ENCODE assay signal across 9 cellular contexts in genomic region chr15:63155486-63155885, GRCh38. TPM values are rescaled to one million over a fixed set of nuclear protein-coding genes. Genes with fewer than 3 reads are reported as not detected.
DNase-seq lines count a peak whose midpoint lies in the region; ATAC-seq, FAIRE-seq and TF ChIP-seq lines count a peak whose summit lies in the region.
"Had no signal": no experiment of that assay in that cellular context is flagged by ENCODE, and none has a peak within 500 bp of the region (broad histone marks: within the 10 kb centered on the region; RNA-seq: fewer than 3 reads in every experiment).

No MANE protein-coding gene starts in this region.

- ATAC-seq in PC-3: no peak
- ATAC-seq in HG02981 (IDR thresholded peaks at IDR 0.05; ENCODE audit: unreplicated experiment): no peak

- no peak overlapping the region for H4K91ac ChIP-seq in trophoblast cell (ENCODE audit: low read depth, low read length)

- peaks cover 10% of the 10 kb centered on the region for H3K36me3 Mint-ChIP-seq in endothelial cell (ENCODE audit: low read depth, unreplicated experiment)

- H4K12ac ChIP-seq in trophoblast cell (ENCODE audit: low read depth, low read length): no peak overlapping the region

- H3K4me3 ChIP-seq in GM12865 (ENCODE audit: low read depth, low read length) (peak overlapping the region; percentile 86), PC-3 (ENCODE audit: low read length) (peak overlapping the region; percentile 84; the same call in 1 of the 2 replicates), trophoblast cell (ENCODE audit: low read depth, low read length) (no peak overlapping the region)

- peaks cover 7% of the 10 kb centered on the region for H3K4me1 Mint-ChIP-seq in endothelial cell (ENCODE audit: unreplicated experiment)

- H3K36me3 ChIP-seq in PC-3 (ENCODE audit: low read depth, low read length) (no peaks in the 10 kb centered on the region), trophoblast cell (ENCODE audit: control insufficient read depth in 1 of 2, insufficient read depth in 2 of 2, low read length in 2 of 2) (peaks cover 7 to 11% of the 10 kb centered on the region in 2 experiments)

- no peak overlapping the region for H3K23ac ChIP-seq in trophoblast cell (ENCODE audit: low read length)

- no peak overlapping the region for H3K27ac Mint-ChIP-seq in endothelial cell (ENCODE audit: unreplicated experiment)

- no peak overlapping the region for H3K27ac ChIP-seq in PC-3 (ENCODE audit: low read length)
- H3K27ac ChIP-seq in trophoblast cell (ENCODE audit: low read depth, low read length): no peak overlapping the region

- no peak overlapping the region for H2BK5ac ChIP-seq in trophoblast cell (ENCODE audit: low read depth, low read length, poor library complexity)

- BruUV-seq in PC-3 (replicated peaks; lab: Mats Ljungman, UMichigan): no TSS peak

- H3K14ac ChIP-seq in trophoblast cell (ENCODE audit: low read length): no peak overlapping the region

- FAIRE-seq in D721Med (lab: Jason Lieb, UNC): no peak
- FAIRE-seq: bronchial epithelial cell had no signal

- H3K27me3 Mint-ChIP-seq in endothelial cell (ENCODE audit: unreplicated experiment): peaks cover 2% of the 10 kb centered on the region

- CTCF ChIA-PET in PC-3 (lab: Charles Lee): no interaction called here

- H3K4me1 ChIP-seq in PC-3 (ENCODE audit: insufficient read depth, low read length) (peaks cover 14% of the 10 kb centered on the region), trophoblast cell (ENCODE audit: control insufficient read depth in 1 of 2, insufficient read depth in 2 of 2, low read length in 2 of 2) (peaks cover 4 to 5% of the 10 kb centered on the region in 2 experiments)

- H3K9ac ChIP-seq in PC-3 (ENCODE audit: low read length) (no peak overlapping the region; the same call in 1 of the 2 replicates), trophoblast cell (ENCODE audit: low read length) (no peak overlapping the region)

- intact Hi-C loops in PC-3 (cut with micrococcal nuclease): loop anchor here (5.0 kb wide), 3 partner anchors 37 to 247 kb away; no protein-coding TSS in a partner anchor

- H2AFZ ChIP-seq in PC-3 (ENCODE audit: low read length) (no peak overlapping the region), trophoblast cell (ENCODE audit: insufficient read depth, low read length, poor library complexity) (no peak overlapping the region)

- H4K8ac ChIP-seq in trophoblast cell (ENCODE audit: low read depth, low read length): no peak overlapping the region

- no peak overlapping the region for H3K18ac ChIP-seq in trophoblast cell (ENCODE audit: low read length)

- no peaks in the 10 kb centered on the region for H3K9me3 Mint-ChIP-seq in endothelial cell (ENCODE audit: unreplicated experiment)

- TF ChIP-seq CTCF in GM12865 (IDR thresholded peaks at IDR 0.05; ENCODE audit: insufficient read depth, low read depth, low read length, missing control alignments) (no peak), PC-3 (conservative IDR thresholded peaks at IDR 0.05; ENCODE audit: low read depth, low read length) (no peak), endothelial cell (IDR thresholded peaks at IDR 0.05; ENCODE audit: unreplicated experiment) (no peak), D721Med (IDR thresholded peaks at IDR 0.05; ENCODE audit: insufficient read depth, missing control alignments) (no peak)

- no peaks in the 10 kb centered on the region for H4K20me1 ChIP-seq in PC-3 (ENCODE audit: low read length)

- H3K79me2 ChIP-seq in PC-3 (ENCODE audit: low read length): peaks cover 19% of the 10 kb centered on the region
- peaks cover 9% of the 10 kb centered on the region for H3K79me2 ChIP-seq in trophoblast cell (ENCODE audit: control insufficient read depth, insufficient read depth, low read length, poor library complexity)

- H3K27me3 ChIP-seq in PC-3 (ENCODE audit: low read length): no peaks in the 10 kb centered on the region
- no peaks in the 10 kb centered on the region for H3K27me3 ChIP-seq in trophoblast cell (ENCODE audit: insufficient read depth, low read length)

- H3K9me3 ChIP-seq in PC-3 (ENCODE audit: low read length) (no peaks in the 10 kb centered on the region), trophoblast cell (ENCODE audit: insufficient read depth, low read depth, low read length) (no peaks in the 10 kb centered on the region)

- H3F3A ChIP-seq in PC-3 (ENCODE audit: low read length, unreplicated experiment): no peaks in the 10 kb centered on the region

- peaks cover 14% of the 10 kb centered on the region for H3K79me1 ChIP-seq in trophoblast cell (ENCODE audit: low read length)

- H2AK5ac ChIP-seq in trophoblast cell (ENCODE audit: low read length): no peak overlapping the region

- H3K4me3 Mint-ChIP-seq in endothelial cell (ENCODE audit: unreplicated experiment): peak overlapping the region; percentile 98

- POLR2A ChIA-PET in PC-3 (lab: Charles Lee; ENCODE audit: unreplicated experiment): no interaction called here

- DNase-seq in GM12865 (ENCODE audit: low read depth) (no peak), PC-3 (no peak), endothelial cell (ENCODE audit: low spot score) (no peak), trophoblast cell (no peak), D721Med (ENCODE audit: insufficient read length, low spot score) (no peak), anterior cingulate cortex (lab: John Stamatoyannopoulos, UW) (no peak)
- DNase-seq: NCI-H1105 treated with DMSO at 0.1 percent for 48 hours had no signal

- H3K4ac ChIP-seq in trophoblast cell (ENCODE audit: low read depth, low read length): peak overlapping the region; percentile 40

- H3K4me2 ChIP-seq in PC-3 (ENCODE audit: low read length) (peak overlapping the region; percentile 88), trophoblast cell (ENCODE audit: low read length) (peak overlapping the region; percentile 39)

- H2BK120ac ChIP-seq in trophoblast cell (ENCODE audit: insufficient read depth, low read length, poor library complexity): no peak overlapping the region

- no CpG with 5 or more reads among the region's 3 CpGs for WGBS in trophoblast cell (ENCODE audit: extremely low coverage, insufficient coverage, insufficient read length)

- H3K9me2 ChIP-seq in PC-3 (replicated peaks; ENCODE audit: low read length): no peaks in the 10 kb centered on the region

- no peak overlapping the region for H2BK12ac ChIP-seq in trophoblast cell (ENCODE audit: low read length)

RNA-seq across cellular contexts. Expression of gene RPS27L, which starts 1.8 kb away (rescaled TPM):
- total RNA-seq in PC-3 (2014; rRNA removed): 33.9 and 48.5 TPM in 2 replicates
- total RNA-seq in endothelial cell (ENCODE audit: unreplicated experiment): 149 TPM
- polyA plus RNA-seq in trophoblast cell (2013): 222 TPM in 2 replicates

RNA-seq across cellular contexts. Expression of gene LACTB, which starts 33.8 kb away (rescaled TPM):
- 9.2 and 11.2 TPM in 2 replicates for total RNA-seq in PC-3 (2014; rRNA removed)
- 10.1 TPM for total RNA-seq in endothelial cell (ENCODE audit: unreplicated experiment)
- 24.4 and 24.9 TPM in 2 replicates for polyA plus RNA-seq in trophoblast cell (2013)

RNA-seq across cellular contexts. Expression of gene RAB8B, which starts 33.9 kb away (rescaled TPM):
- total RNA-seq in PC-3 (2014; rRNA removed) (6.2 and 8.5 TPM in 2 replicates), endothelial cell (ENCODE audit: unreplicated experiment) (92.9 TPM)
- polyA plus RNA-seq in trophoblast cell (2013): 72.5 and 74.2 TPM in 2 replicates
